1 cellular context compared by ENCODE assay signal in genomic region chr6:30871592-30872183, GRCh38.
A peak's percentile ranks its signal among the peaks of the same experiment; 100 is the strongest.
TF ChIP-seq lines count a peak whose summit lies in the region.

No MANE protein-coding gene starts in this region.

TF ChIP-seq in HEK293, 187 proteins besides CTCF, POLR2A, EP300 and RAD21 (continued from another document):
- TF ChIP-seq BCL6B (tag by site-specific recombination; IDR thresholded peaks at IDR 0.05) (no peak), ZNF596 (tag by site-specific recombination; IDR thresholded peaks at IDR 0.05) (no peak), ZNF280D (tag by site-specific recombination; IDR thresholded peaks at IDR 0.05) (peak; percentile 41; the same call in 1 of the 2 replicates), ZNF518A (tag by site-specific recombination; conservative IDR thresholded peaks at IDR 0.05; ENCODE audit: low read depth) (peak; percentile 25; the same call in 1 of the 2 replicates), GFI1B (tag by site-specific recombination; IDR thresholded peaks at IDR 0.05) (no peak), ZNF362 (tag by site-specific recombination; IDR thresholded peaks at IDR 0.05) (no peak), ZBTB6 (tag by site-specific recombination; IDR thresholded peaks at IDR 0.05) (no peak), ZBTB10 (tag by site-specific recombination; IDR thresholded peaks at IDR 0.05) (no peak), ZNF629 (tag by site-specific recombination; IDR thresholded peaks at IDR 0.05) (no peak), ZNF791 (tag by site-specific recombination; IDR thresholded peaks at IDR 0.05) (no peak), HOXD13 (CRISPR knock-in tag; IDR thresholded peaks at IDR 0.05; ENCODE audit: borderline replicate concordance) (no peak), ZNF529 (tag by site-specific recombination; IDR thresholded peaks at IDR 0.05; ENCODE audit: insufficient replicate concordance) (no peak), KLF8 (tag by site-specific recombination; IDR thresholded peaks at IDR 0.05) (peak; percentile 44; the same call in 1 of the 2 replicates), ZNF692 (tag by site-specific recombination; IDR thresholded peaks at IDR 0.05) (no peak), ZNF114 (tag by site-specific recombination; IDR thresholded peaks at IDR 0.05) (no peak), ZBTB49 (tag by site-specific recombination; IDR thresholded peaks at IDR 0.05; ENCODE audit: low read depth) (no peak), PRDM1 (tag by site-specific recombination; IDR thresholded peaks at IDR 0.05) (no peak), HOXC10 (CRISPR knock-in tag; IDR thresholded peaks at IDR 0.05) (no peak), ZNF24 (tag by site-specific recombination; IDR thresholded peaks at IDR 0.05) (no peak), ZNF571 (tag by site-specific recombination; IDR thresholded peaks at IDR 0.05) (no peak), ZNF521 (tag by site-specific recombination; IDR thresholded peaks at IDR 0.05) (no peak)
